18 cellular contexts compared by ENCODE assay signal in genomic region chr10:60138842-60139241, GRCh38.
DNase-seq lines count a peak whose midpoint lies in the region; ATAC-seq and TF ChIP-seq lines count a peak whose summit lies in the region.
"Had no signal": no experiment of that assay in that cellular context is flagged by ENCODE, and none has a peak within 500 bp of the region (broad histone marks: within the 10 kb centered on the region; RNA-seq: fewer than 3 reads in every experiment).

No MANE protein-coding gene starts in this region.

- peaks cover 23% of the 10 kb centered on the region for H3F3A ChIP-seq in neural progenitor cell (ENCODE audit: low read depth)

- H3K9ac ChIP-seq in HUES64 (ENCODE audit: low read depth, low read length) (peak overlapping the region; percentile 78), neural progenitor cell (peak overlapping the region; percentile 68)

- H3K36me3 ChIP-seq in HUES64 (ENCODE audit: insufficient read depth, low read length) (peaks cover 10% of the 10 kb centered on the region; the same call in 1 of the 2 replicates), neural progenitor cell (no peaks in the 10 kb centered on the region)

- H3K4me3 ChIP-seq in HUES64 (ENCODE audit: low read length) = peak overlapping the region; percentile 69
- peak overlapping the region; percentile 75 for H3K4me3 ChIP-seq in neural progenitor cell
- H3K4me3 ChIP-seq in coronary artery = no peak overlapping the region

- H3K4me1 ChIP-seq in HUES64 (ENCODE audit: insufficient read depth, low read length) (peaks cover 39% of the 10 kb centered on the region), neural progenitor cell (peaks cover 31% of the 10 kb centered on the region)

- peak overlapping the region; percentile 90 for H3K27ac ChIP-seq in HUES64 (ENCODE audit: low read depth, low read length)
- peak overlapping the region; percentile 52 for H3K27ac ChIP-seq in epithelial cell of prostate
- no peak overlapping the region for H3K27ac ChIP-seq in neural progenitor cell
- H3K27ac ChIP-seq in coronary artery = no peak overlapping the region

- H3K36me3 Mint-ChIP-seq in neural progenitor cell = peaks cover 6% of the 10 kb centered on the region

- no peak overlapping the region for H2AFZ ChIP-seq in neural progenitor cell (replicated peaks)

- H3K27me3 Mint-ChIP-seq in neural progenitor cell (ENCODE audit: insufficient read depth, low read depth) = no peaks in the 10 kb centered on the region
- H3K27me3 Mint-ChIP-seq: CD4-positive, alpha-beta T cell; effector memory CD8-positive, alpha-beta T cell had no signal

- no peak for ATAC-seq in HG03135 (IDR thresholded peaks at IDR 0.05; ENCODE audit: unreplicated experiment)
- ATAC-seq: effector memory CD8-positive, alpha-beta T cell had no signal

- H3K4me2 ChIP-seq in neural progenitor cell = peak overlapping the region; percentile 82

- no peaks in the 10 kb centered on the region for H3K27me3 ChIP-seq in HUES64 (ENCODE audit: insufficient read depth, low read length)
- H3K27me3 ChIP-seq in neural progenitor cell = no peaks in the 10 kb centered on the region

- H3K9me3 ChIP-seq in HUES64 (ENCODE audit: insufficient read depth, low read depth, low read length) (no peaks in the 10 kb centered on the region), neural progenitor cell (ENCODE audit: low read depth) (no peaks in the 10 kb centered on the region)

- no peak overlapping the region for H3K27ac Mint-ChIP-seq in neural progenitor cell
- H3K27ac Mint-ChIP-seq: CD4-positive, alpha-beta T cell; effector memory CD8-positive, alpha-beta T cell; T-helper 1 cell treated with Interleukin-12 subunit alpha and Interleukin-12 subunit beta and Interleukin-4 antibody, amounts not matched to agents 30 μg/mL and 1 μg/mL, for 36 hours had no signal

- DNase-seq in ELF-1 (ENCODE audit: low read depth, low spot score) = peak; percentile 29
- no peak for DNase-seq in epithelial cell of prostate (ENCODE audit: low read depth, low spot score)
- no peak for DNase-seq in neural progenitor cell (ENCODE audit: low spot score)
- DNase-seq in activated CD4-positive, alpha-beta T cell treated with anti-CD3 and anti-CD28 coated beads for 48 hours = no peak
- DNase-seq in coronary artery (ENCODE audit: low spot score) = no peak
- no peak for DNase-seq in DMS 273 (lab: John Stamatoyannopoulos, UW; ENCODE audit: unreplicated experiment)
- DNase-seq: activated gamma-delta T cell treated with Interleukin-2 at 50 U/mL for 16 hours; CD4-positive, alpha-beta T cell; central memory CD4-positive, alpha-beta T cell; DMS79; effector memory CD8-positive, alpha-beta T cell; kidney glomerular epithelial cell; NCI-H1436; NCI-H2171; SIG-M5 had no signal

- peaks cover 30% of the 10 kb centered on the region for H3K79me2 ChIP-seq in neural progenitor cell (ENCODE audit: low read depth)

- whole genome bisulfite sequencing in HUES64 = 46% methylated on average over 5 of the region's 5 CpGs

- peaks cover 13% of the 10 kb centered on the region for H3K4me1 Mint-ChIP-seq in neural progenitor cell

- H3K4me3 Mint-ChIP-seq in neural progenitor cell = no peak overlapping the region
- H3K4me3 Mint-ChIP-seq: CD4-positive, alpha-beta T cell; effector memory CD8-positive, alpha-beta T cell; T-helper 1 cell treated with Interleukin-12 subunit alpha and Interleukin-12 subunit beta and Interleukin-4 antibody, amounts not matched to agents 30 μg/mL and 1 μg/mL, for 36 hours had no signal

- no peak for TF ChIP-seq CTCF in neural progenitor cell (IDR thresholded peaks at IDR 0.05)
- no peak for TF ChIP-seq CTCF in coronary artery (IDR thresholded peaks at IDR 0.05)

- no peaks in the 10 kb centered on the region for H3K9me3 Mint-ChIP-seq in neural progenitor cell
- H3K9me3 Mint-ChIP-seq: CD4-positive, alpha-beta T cell; effector memory CD8-positive, alpha-beta T cell; T-helper 1 cell treated with Interleukin-12 subunit alpha and Interleukin-12 subunit beta and Interleukin-4 antibody, amounts not matched to agents 30 μg/mL and 1 μg/mL, for 36 hours had no signal

- no peaks in the 10 kb centered on the region for H4K20me1 ChIP-seq in neural progenitor cell (ENCODE audit: low read depth)

Comparison
In these comparisons a context has a peak if more than half of its experiments do, and no peak if none do; other contexts are left out.
1. H3K27ac ChIP-seq: peak in HUES64 (single experiment) and epithelial cell of prostate (single experiment); none in neural progenitor cell (single experiment) and coronary artery (0 of 2).